ENCODE assay signal across 8 cellular contexts in genomic region chr7:120857558-120858298, GRCh38. TPM values are rescaled to one million over a fixed set of nuclear protein-coding genes. Genes with fewer than 3 reads are reported as not detected.
A peak's percentile ranks its signal among the peaks of the same experiment; 100 is the strongest.
DNase-seq lines count a peak whose midpoint lies in the region; ATAC-seq and TF ChIP-seq lines count a peak whose summit lies in the region.

Gene TSPAN12 (minus strand): TSS chr7:120858144. CDS start chr7:120856763, 1,381 bp downstream.

- DNase-seq in NCI-H187 (lab: John Stamatoyannopoulos, UW), result peak; percentile 48 to 51
- no peak for DNase-seq in NCI-H187 treated with DMSO at 0.1 percent for 48 hours (lab: John Stamatoyannopoulos, UW)
- DNase-seq in NCI-H1105 (lab: John Stamatoyannopoulos, UW), result peak; percentile 63
- DNase-seq in T-helper 2 cell treated with Interferon-gamma antibody and Interleukin-4, amounts not matched to agents 5 μg/mL and 100 μg/mL, for 36 hours (ENCODE audit: low spot score), result peak; percentile 60
- peak; percentile 52 for DNase-seq in MCF 10A (ENCODE audit: unreplicated experiment)
- DNase-seq in retinal pigment epithelial cell (ENCODE audit: low read depth), result peak; percentile 30

- TF ChIP-seq CTCF in MCF 10A (IDR thresholded peaks at IDR 0.05; ENCODE audit: unreplicated experiment) (peak; percentile 35), retinal pigment epithelial cell (conservative IDR thresholded peaks at IDR 0.05; ENCODE audit: low read depth, low read length) (peak; percentile 58)

- H3K27ac Mint-ChIP-seq in T-helper 2 cell treated with Interferon-gamma antibody and Interleukin-4, amounts not matched to agents 5 μg/mL and 100 μg/mL, for 36 hours, result no peak within 1 kb of the TSS
- no peak within 1 kb of the TSS for H3K27ac Mint-ChIP-seq in MCF 10A (ENCODE audit: low read depth, unreplicated experiment)

- peaks cover 72% of the 10 kb centered on the region for H3K27me3 Mint-ChIP-seq in T-helper 2 cell treated with Interferon-gamma antibody and Interleukin-4, amounts not matched to agents 5 μg/mL and 100 μg/mL, for 36 hours (ENCODE audit: low read depth)
- peaks cover 98% of the 10 kb centered on the region for H3K27me3 Mint-ChIP-seq in MCF 10A (ENCODE audit: insufficient read depth, unreplicated experiment)

- intact Hi-C loops in MCF 10A (cut with micrococcal nuclease), result loop anchor here (2.0 kb wide), 1 partner anchor 65 kb away; no protein-coding TSS in a partner anchor

- no peaks in the 10 kb centered on the region for H3K9me3 Mint-ChIP-seq in T-helper 2 cell treated with Interferon-gamma antibody and Interleukin-4, amounts not matched to agents 5 μg/mL and 100 μg/mL, for 36 hours
- no peaks in the 10 kb centered on the region for H3K9me3 Mint-ChIP-seq in MCF 10A (ENCODE audit: unreplicated experiment)

- H3K36me3 Mint-ChIP-seq in T-helper 2 cell treated with Interferon-gamma antibody and Interleukin-4, amounts not matched to agents 5 μg/mL and 100 μg/mL, for 36 hours (ENCODE audit: low read depth), result no peaks in the 10 kb centered on the region
- no peaks in the 10 kb centered on the region for H3K36me3 Mint-ChIP-seq in MCF 10A (ENCODE audit: insufficient read depth, unreplicated experiment)

- H3K4me1 Mint-ChIP-seq in T-helper 2 cell treated with Interferon-gamma antibody and Interleukin-4, amounts not matched to agents 5 μg/mL and 100 μg/mL, for 36 hours (ENCODE audit: low read depth), result peaks cover 8% of the 10 kb centered on the region
- no peaks in the 10 kb centered on the region for H3K4me1 Mint-ChIP-seq in MCF 10A (ENCODE audit: insufficient read depth, unreplicated experiment)

- no TSS peak for BruUV-seq in MCF 10A (replicated peaks; lab: Mats Ljungman, UMichigan)

- peak; percentile 80 for ATAC-seq in HG02840 (IDR thresholded peaks at IDR 0.05; ENCODE audit: low FRiP score, unreplicated experiment)

- POLR2A ChIA-PET in MCF 10A (lab: Yijun Ruan, JAX), result no interaction called here

- CTCF ChIA-PET in MCF 10A (lab: Yijun Ruan, JAX), result interaction anchor here (0.6 to 0.7 kb wide), 4 partner anchors 9 to 238 kb away, joined by 3 read pairs; no protein-coding TSS in a partner anchor

- H3K4me3 ChIP-seq in iPS-11a (ENCODE audit: low read depth, low read length) (peak within 1 kb of the TSS; percentile 60), retinal pigment epithelial cell (ENCODE audit: low read length) (peak within 1 kb of the TSS; percentile 84)

- H3K4me3 Mint-ChIP-seq in T-helper 2 cell treated with Interferon-gamma antibody and Interleukin-4, amounts not matched to agents 5 μg/mL and 100 μg/mL, for 36 hours, result peak within 1 kb of the TSS; percentile 77
- peak within 1 kb of the TSS; percentile 80 for H3K4me3 Mint-ChIP-seq in MCF 10A (ENCODE audit: unreplicated experiment)

RNA-seq across cellular contexts. Expression of gene TSPAN12, which starts in this region (rescaled TPM):
- total RNA-seq in MCF 10A (2022), result not detected in 2 replicates

Comparison
In these comparisons a context has a peak if more than half of its experiments do, and no peak if none do; other contexts are left out.
1. Peak in DNase-seq in MCF 10A; RNA of the gene not detected or under 1 TPM.